In genomic region chr7:65872776-65873581, GRCh38 we compare ENCODE assay signal across 8 cellular contexts. TPM values are rescaled to one million over a fixed set of nuclear protein-coding genes. Genes with fewer than 3 reads are reported as not detected.
A peak's percentile ranks its signal among the peaks of the same experiment; 100 is the strongest.
DNase-seq lines count a peak whose midpoint lies in the region; ATAC-seq and TF ChIP-seq lines count a peak whose summit lies in the region.

Gene VKORC1L1, plus strand, starts transcription at chr7:65873074. Its CDS starts 298 bp downstream, at chr7:65873372.

- H3K27ac Mint-ChIP-seq in T-helper 2 cell treated with Interferon-gamma antibody and Interleukin-4, amounts not matched to agents 5 μg/mL and 100 μg/mL, for 36 hours = peak within 1 kb of the TSS; percentile 87

- TF ChIP-seq POLR2A in GM18505 (IDR thresholded peaks at IDR 0.05; ENCODE audit: borderline replicate concordance, extremely low read depth, insufficient read depth, insufficient read length) = peak; percentile 25

- under 1% methylated on average over 91 of the region's 94 CpGs for WGBS in right cardiac atrium
- WGBS in urinary bladder = under 1% methylated on average over 94 of the region's 94 CpGs

- ATAC-seq in GM18505 (IDR thresholded peaks at IDR 0.05; ENCODE audit: unreplicated experiment) (peak; percentile 91), HG02943 (IDR thresholded peaks at IDR 0.05; ENCODE audit: low read depth, unreplicated experiment) (peak; percentile 85), right cardiac atrium (peak; percentile 99)

- no peak for TF ChIP-seq CTCF in ascending aorta (IDR thresholded peaks at IDR 0.05)

- no peaks in the 10 kb centered on the region for H3K27me3 ChIP-seq in ascending aorta
- no peaks in the 10 kb centered on the region for H3K27me3 ChIP-seq in right cardiac atrium (ENCODE audit: control insufficient read depth, insufficient read depth)

- no peaks in the 10 kb centered on the region for H3K27me3 Mint-ChIP-seq in T-helper 2 cell treated with Interferon-gamma antibody and Interleukin-4, amounts not matched to agents 5 μg/mL and 100 μg/mL, for 36 hours (ENCODE audit: low read depth)

- H3K4me1 Mint-ChIP-seq in T-helper 2 cell treated with Interferon-gamma antibody and Interleukin-4, amounts not matched to agents 5 μg/mL and 100 μg/mL, for 36 hours (ENCODE audit: low read depth) = peaks cover 5% of the 10 kb centered on the region

- peaks cover 3% of the 10 kb centered on the region for H3K36me3 Mint-ChIP-seq in T-helper 2 cell treated with Interferon-gamma antibody and Interleukin-4, amounts not matched to agents 5 μg/mL and 100 μg/mL, for 36 hours (ENCODE audit: low read depth)

- intact Hi-C loops in ascending aorta (cut with DNase I) = loop anchor here (1.0 to 5.0 kb wide), 6 partner anchors 109 to 1124 kb away; partner anchors contain the start of genes GUSB, SBDS, TYW1 and ZNF92
- intact Hi-C loops in right cardiac atrium (cut with DNase I) = no loop called here

- no peaks in the 10 kb centered on the region for H3K36me3 ChIP-seq in ascending aorta
- no peaks in the 10 kb centered on the region for H3K36me3 ChIP-seq in urinary bladder (ENCODE audit: insufficient read depth)

- H3K9me3 Mint-ChIP-seq in T-helper 2 cell treated with Interferon-gamma antibody and Interleukin-4, amounts not matched to agents 5 μg/mL and 100 μg/mL, for 36 hours = no peaks in the 10 kb centered on the region

- H3K4me1 ChIP-seq in ascending aorta (peaks cover 0 to 6% of the 10 kb centered on the region in 2 donors), right cardiac atrium (ENCODE audit: control insufficient read depth, insufficient read depth, low read length) (no peaks in the 10 kb centered on the region), urinary bladder (ENCODE audit: insufficient read depth) (no peaks in the 10 kb centered on the region)

- H3K9me3 ChIP-seq in ascending aorta (no peaks in the 10 kb centered on the region), right cardiac atrium (ENCODE audit: control insufficient read depth, low read length) (no peaks in the 10 kb centered on the region)

- H3K4me3 Mint-ChIP-seq in T-helper 2 cell treated with Interferon-gamma antibody and Interleukin-4, amounts not matched to agents 5 μg/mL and 100 μg/mL, for 36 hours = peak within 1 kb of the TSS; percentile 87

- H3K27ac ChIP-seq in ascending aorta (peak within 1 kb of the TSS; percentile 82 to 89), right cardiac atrium (ENCODE audit: low read length) (peak within 1 kb of the TSS; percentile 27), urinary bladder (ENCODE audit: low read depth) (no peak within 1 kb of the TSS)

- DNase-seq in NCI-H187 (lab: John Stamatoyannopoulos, UW) (peak; percentile 84 to 93), ascending aorta (ENCODE audit: low spot score in 2 of 2) (peak; percentile 84 to 97), right cardiac atrium (peak; percentile 97 to 99 (median 98)), pulmonary artery endothelial cell (ENCODE audit: low read depth, low spot score) (peak; percentile 73)
- DNase-seq in T-helper 2 cell treated with Interferon-gamma antibody and Interleukin-4, amounts not matched to agents 5 μg/mL and 100 μg/mL, for 36 hours (ENCODE audit: low spot score) = peak; percentile 93

- H3K4me3 ChIP-seq in ascending aorta (peak within 1 kb of the TSS; percentile 95 to 100), right cardiac atrium (ENCODE audit: low read length) (peak within 1 kb of the TSS; percentile 97), urinary bladder (ENCODE audit: low read depth, low read length) (peak within 1 kb of the TSS; percentile 94)

RNA-seq across cellular contexts. Expression of gene VKORC1L1, which starts in this region (rescaled TPM):
- total RNA-seq in ascending aorta (10.2 TPM), right cardiac atrium (10 to 100 TPM; 15.0 to 21.2 (median 16.2) TPM), pulmonary artery endothelial cell (20.4 and 25.4 TPM in 2 replicates), urinary bladder (24.0 TPM)
- polyA plus RNA-seq in right cardiac atrium (6.8 TPM), urinary bladder (18.7 TPM)
